2 cellular contexts compared by ENCODE assay signal in genomic region chr6:33764036-33764435, GRCh38.
TF ChIP-seq lines count a peak whose summit lies in the region.

No MANE protein-coding gene starts in this region.

TF ChIP-seq in HEK293, 187 proteins besides CTCF, POLR2A, EP300 and RAD21:
- TF ChIP-seq ZNF518A (tag by site-specific recombination; conservative IDR thresholded peaks at IDR 0.05; ENCODE audit: low read depth) (no peak), PRDM1 (tag by site-specific recombination; IDR thresholded peaks at IDR 0.05) (0 out of 2 replicates have a peak, but pooled peaks have one; percentile 9), YY2 (tag by site-specific recombination; IDR thresholded peaks at IDR 0.05) (no peak)

TF ChIP-seq in H1, 55 proteins besides CTCF, POLR2A, EP300 and RAD21:
- TF ChIP-seq POLR2AphosphoS5 (IDR thresholded peaks at IDR 0.05; ENCODE audit: low read depth, low read length): no peak
- no peak for TF ChIP-seq POU5F1 (IDR thresholded peaks at IDR 0.05; ENCODE audit: low read depth, low read length)
- no peak for TF ChIP-seq TEAD4 (IDR thresholded peaks at IDR 0.05; ENCODE audit: low read depth, low read length)
- TF ChIP-seq TCF12 (IDR thresholded peaks at IDR 0.05; ENCODE audit: low read depth, low read length): no peak
